Comparison of ENCODE assay signal across 25 cellular contexts in the genomic region with DNA sequence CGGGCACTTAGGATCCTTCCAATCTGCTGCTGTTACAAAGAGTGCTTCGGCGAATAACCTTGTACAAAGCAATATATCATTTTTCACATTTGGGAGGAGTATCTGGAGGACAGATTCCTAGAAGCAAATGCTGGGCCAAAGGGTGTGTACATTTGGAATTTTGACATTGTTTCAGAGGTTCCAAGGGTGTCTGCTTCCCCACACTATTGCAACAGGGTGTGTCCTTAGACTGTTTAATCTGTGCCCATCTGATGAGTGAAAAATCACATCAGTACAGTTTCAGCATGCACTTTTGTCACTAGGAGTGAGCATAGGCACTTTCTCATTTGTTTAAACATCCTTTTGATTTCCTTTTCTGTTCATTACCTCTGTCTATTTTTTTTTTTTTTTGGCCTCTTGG.
"Had no signal": no experiment of that assay in that cellular context is flagged by ENCODE, and none has a peak within 500 bp of the region (broad histone marks: within the 10 kb centered on the region; RNA-seq: fewer than 3 reads in every experiment).

No MANE protein-coding gene starts in this region.

- H2AFZ ChIP-seq: hepatocyte, neural progenitor cell had no signal

- H3K27ac ChIP-seq: brain microvascular endothelial cell, gastrocnemius medialis, hepatocyte, neural progenitor cell, vagina, VCaP had no signal

- DNase-seq: activated CD4-positive, alpha-beta T cell treated with anti-CD3 and anti-CD28 coated beads for 4 hours; activated CD4-positive, alpha-beta T cell treated with anti-CD3 and anti-CD28 coated beads, Interleukin-2, amount 50 U/mL, for 4 hours; activated effector memory CD4-positive, alpha-beta T cell treated with Interleukin-2 at 50 U/mL for 16 hours; activated naive CD4-positive, alpha-beta T cell treated with Interleukin-2 at 50 U/mL for 16 hours; activated T-cell treated with anti-CD3 and anti-CD28 coated beads for 4 hours; amniotic stem cell; brain microvascular endothelial cell; gastrocnemius medialis; left colon; naive thymus-derived CD4-positive, alpha-beta T cell; occipital lobe; stimulated activated CD4-positive, alpha-beta T cell treated with anti-CD3 and anti-CD28 coated beads, Interleukin-12 subunit alpha, Interleukin-12 subunit beta, amount 100 ng/mL, for 4 hours; stimulated activated CD4-positive, alpha-beta T cell treated with anti-CD3 and anti-CD28 coated beads, Interleukin-4, amount 100 ng/mL, for 24 hours; T-helper 9 cell had no signal

- ATAC-seq: esophagus mucosa; gastrocnemius medialis; left colon; naive thymus-derived CD4-positive, alpha-beta T cell; right cardiac atrium had no signal

- H3K4me3 Mint-ChIP-seq: endodermal cell; mesothelial cell of epicardium; naive thymus-derived CD4-positive, alpha-beta T cell; neural progenitor cell; stimulated activated effector memory CD8-positive, alpha-beta T cell treated with anti-CD3 and anti-CD28 coated beads, Interleukin-12 subunit alpha, Interleukin-12 subunit beta, amount 100 ng/mL, for 72 hours; stimulated activated naive CD8-positive, alpha-beta T cell treated with anti-CD3 and anti-CD28 coated beads, Interleukin-15, Interleukin-2, amounts not matched to agents 100 ng/mL and 50 ng/mL, for 24 hours; type B pancreatic cell had no signal

- H3K79me2 ChIP-seq: hepatocyte had no signal

- H3K9me3 Mint-ChIP-seq: stimulated activated effector memory CD8-positive, alpha-beta T cell treated with anti-CD3 and anti-CD28 coated beads, Interleukin-12 subunit alpha, Interleukin-12 subunit beta, amount 100 ng/mL, for 72 hours; stimulated activated naive CD8-positive, alpha-beta T cell treated with anti-CD3 and anti-CD28 coated beads, Interleukin-15, Interleukin-2, amounts not matched to agents 100 ng/mL and 50 ng/mL, for 24 hours; type B pancreatic cell had no signal

- H3K27me3 ChIP-seq: vagina had no signal

- H3K9me3 ChIP-seq: gastrocnemius medialis, vagina had no signal

- H3K36me3 ChIP-seq: brain microvascular endothelial cell, gastrocnemius medialis, neural progenitor cell, vagina had no signal

- H3K36me3 Mint-ChIP-seq: mesothelial cell of epicardium; naive thymus-derived CD4-positive, alpha-beta T cell; neural progenitor cell; stimulated activated effector memory CD8-positive, alpha-beta T cell treated with anti-CD3 and anti-CD28 coated beads, Interleukin-12 subunit alpha, Interleukin-12 subunit beta, amount 100 ng/mL, for 72 hours; type B pancreatic cell had no signal

- H3K4me1 Mint-ChIP-seq: endodermal cell, mesothelial cell of epicardium had no signal

- H3K27ac Mint-ChIP-seq: endodermal cell; mesothelial cell of epicardium; naive thymus-derived CD4-positive, alpha-beta T cell; neural progenitor cell; stimulated activated effector memory CD8-positive, alpha-beta T cell treated with anti-CD3 and anti-CD28 coated beads, Interleukin-12 subunit alpha, Interleukin-12 subunit beta, amount 100 ng/mL, for 72 hours; stimulated activated naive CD8-positive, alpha-beta T cell treated with anti-CD3 and anti-CD28 coated beads, Interleukin-15, Interleukin-2, amounts not matched to agents 100 ng/mL and 50 ng/mL, for 24 hours; type B pancreatic cell had no signal

- H3K4me2 ChIP-seq: hepatocyte, neural progenitor cell had no signal

- H3K4me3 ChIP-seq: gastrocnemius medialis, hepatocyte, neural progenitor cell, vagina had no signal
